8 cellular contexts compared by ENCODE assay signal in genomic region chr7:128904381-128905197, GRCh38. TPM values are rescaled to one million over a fixed set of nuclear protein-coding genes. Genes with fewer than 3 reads are reported as not detected.
DNase-seq lines count a peak whose midpoint lies in the region; ATAC-seq and TF ChIP-seq lines count a peak whose summit lies in the region.

No MANE protein-coding gene starts in this region.

- H3K36me3 Mint-ChIP-seq in effector memory CD8-positive, alpha-beta T cell (ENCODE audit: insufficient read depth) = peaks cover 3% of the 10 kb centered on the region

- TF ChIP-seq RAD21 in Ishikawa (IDR thresholded peaks at IDR 0.05; ENCODE audit: low read depth) = peak; percentile 76

- DNase-seq in AG08395 (ENCODE audit: low spot score) (peak; percentile 72), GDM1 (lab: John Stamatoyannopoulos, UW) (peak; percentile 50), RPMI7951 (ENCODE audit: low read depth) (peak; percentile 55), mesenteric fat pad (ENCODE audit: low spot score) (peak; percentile 67)
- DNase-seq in effector memory CD8-positive, alpha-beta T cell = peak; percentile 24 to 29 (median 27)

- peaks cover 33 to 80% of the 10 kb centered on the region in 2 donors for H3K27me3 Mint-ChIP-seq in effector memory CD8-positive, alpha-beta T cell

- ATAC-seq in effector memory CD8-positive, alpha-beta T cell (replicated peaks) = peak; percentile 82
- ATAC-seq in HG03342 (IDR thresholded peaks at IDR 0.05; ENCODE audit: unreplicated experiment) = no peak
- ATAC-seq in HG02938 (IDR thresholded peaks at IDR 0.05; ENCODE audit: unreplicated experiment) = no peak

- H3K4me1 Mint-ChIP-seq in effector memory CD8-positive, alpha-beta T cell (ENCODE audit: low read depth in 2 of 2) = peaks cover 6% of the 10 kb centered on the region in 2 donors

- no peak overlapping the region for H3K4me3 Mint-ChIP-seq in effector memory CD8-positive, alpha-beta T cell

- no peaks in the 10 kb centered on the region for H3K9me3 Mint-ChIP-seq in effector memory CD8-positive, alpha-beta T cell

- TF ChIP-seq EP300 in Ishikawa (IDR thresholded peaks at IDR 0.05; ENCODE audit: borderline replicate concordance) = no peak

- H3K27ac Mint-ChIP-seq in effector memory CD8-positive, alpha-beta T cell = peak overlapping the region in 1 of 2 donors; percentile 71

TF ChIP-seq in Ishikawa, 13 proteins besides CTCF, POLR2A, EP300 and RAD21:
- no peak for TF ChIP-seq TCF12 (IDR thresholded peaks at IDR 0.05; ENCODE audit: low read depth)
- TF ChIP-seq USF1 (IDR thresholded peaks at IDR 0.05) = peak; percentile 79

RNA-seq across cellular contexts. Expression of gene KCP, which starts 5.9 kb away (rescaled TPM):
- under 0.01 TPM in 1 of 2 replicates, not detected in the other for total RNA-seq in RPMI7951 (2014; rRNA removed; shearing (Covaris generic))
- total RNA-seq in mesenteric fat pad = 5.1 TPM

RNA-seq across cellular contexts. Expression of gene IRF5, which starts 33.1 kb away (rescaled TPM):
- total RNA-seq in RPMI7951 (2014; rRNA removed; shearing (Covaris generic)) = not detected in 2 replicates
- 17.3 TPM for total RNA-seq in mesenteric fat pad

RNA-seq across cellular contexts. Expression of gene ATP6V1F, which starts 41.9 kb away (rescaled TPM):
- total RNA-seq in RPMI7951 (2014; rRNA removed; shearing (Covaris generic)) = 234 TPM in 2 replicates
- 160 TPM for total RNA-seq in mesenteric fat pad

Comparison
In these comparisons a context has a peak if more than half of its experiments do, and no peak if none do; other contexts are left out.
1. RNA of gene IRF5, which starts 33.1 kb away (total RNA-seq): 17.3 TPM in mesenteric fat pad (single experiment); not detected in RPMI7951; every median in the first group is over 10 times any median in the second.
2. Peak in every context shown above with its lines, with median percentiles within 50 percentile points of each other: DNase-seq.